8 cellular contexts compared by ENCODE assay signal in genomic region chr9:136488247-136489214, GRCh38. TPM values are rescaled to one million over a fixed set of nuclear protein-coding genes. Genes with fewer than 3 reads are reported as not detected.
A peak's percentile ranks its signal among the peaks of the same experiment; 100 is the strongest.
DNase-seq lines count a peak whose midpoint lies in the region; ATAC-seq lines count a peak whose summit lies in the region.

No MANE protein-coding gene starts in this region.

- intact Hi-C loops in dendritic cell treated with granulocyte-macrophage colony-stimulating factor and Interleukin-4, amounts not matched to agents 40 ng/mL and 50 ng/mL, for 4 days (cut with micrococcal nuclease) = loop anchor here (5.0 to 10.0 kb wide), 2 partner anchors 44 to 84 kb away; partner anchors contain the start of gene SNAPC4

- H3K36me3 Mint-ChIP-seq in dendritic cell treated with granulocyte-macrophage colony-stimulating factor and Interleukin-4, amounts not matched to agents 40 ng/mL and 50 ng/mL, for 4 days (ENCODE audit: low read depth) = no peaks in the 10 kb centered on the region

- H3K27ac Mint-ChIP-seq in dendritic cell treated with granulocyte-macrophage colony-stimulating factor and Interleukin-4, amounts not matched to agents 40 ng/mL and 50 ng/mL, for 4 days = peak overlapping the region; percentile 37

- peaks cover 29% of the 10 kb centered on the region for H3K27me3 Mint-ChIP-seq in dendritic cell treated with granulocyte-macrophage colony-stimulating factor and Interleukin-4, amounts not matched to agents 40 ng/mL and 50 ng/mL, for 4 days

- no peak for ATAC-seq in GM18502 (IDR thresholded peaks at IDR 0.05; ENCODE audit: poor library complexity, unreplicated experiment)

- H3K4me3 Mint-ChIP-seq in dendritic cell treated with granulocyte-macrophage colony-stimulating factor and Interleukin-4, amounts not matched to agents 40 ng/mL and 50 ng/mL, for 4 days = no peak overlapping the region

- peaks cover 21% of the 10 kb centered on the region for H3K4me1 Mint-ChIP-seq in dendritic cell treated with granulocyte-macrophage colony-stimulating factor and Interleukin-4, amounts not matched to agents 40 ng/mL and 50 ng/mL, for 4 days (ENCODE audit: low read depth)

- DNase-seq in DMS 273 (lab: John Stamatoyannopoulos, UW; ENCODE audit: unreplicated experiment) = peak; percentile 72
- no peak for DNase-seq in DMS 273 treated with DMSO at 0.1 percent for 48 hours (lab: John Stamatoyannopoulos, UW)
- peak; percentile 75 for DNase-seq in NCI-H2196 (lab: John Stamatoyannopoulos, UW; ENCODE audit: unreplicated experiment)
- DNase-seq in activated CD4-positive, alpha-beta T cell treated with anti-CD3 and anti-CD28 coated beads, Interleukin-2, amount 50 U/mL, for 4 hours = peak; percentile 72
- peak; percentile 40 to 71 for DNase-seq in lung microvascular endothelial cell (ENCODE audit: low read depth in 2 of 2)
- peak; percentile 59 to 60 for DNase-seq in stimulated activated CD8-positive, alpha-beta memory T cell treated with anti-CD3 and anti-CD28 coated beads, Interleukin-2, amount 100 ng/mL, for 1 hour (ENCODE audit: low read depth in 2 of 2)

- no peaks in the 10 kb centered on the region for H3K9me3 Mint-ChIP-seq in dendritic cell treated with granulocyte-macrophage colony-stimulating factor and Interleukin-4, amounts not matched to agents 40 ng/mL and 50 ng/mL, for 4 days

RNA-seq across cellular contexts. Expression of gene SEC16A, which starts 5.7 kb away (rescaled TPM):
- total RNA-seq in lung microvascular endothelial cell = 12.4 and 14.3 TPM in 2 replicates

RNA-seq across cellular contexts. Expression of gene INPP5E, which starts 48.9 kb away (rescaled TPM):
- 3.3 and 4.0 TPM in 2 replicates for total RNA-seq in lung microvascular endothelial cell

RNA-seq across cellular contexts. Expression of gene NOTCH1, which starts 57.3 kb away (rescaled TPM):
- 75.2 and 76.9 TPM in 2 replicates for total RNA-seq in lung microvascular endothelial cell
